Comparison of ENCODE assay signal across 21 cellular contexts in the genomic region with DNA sequence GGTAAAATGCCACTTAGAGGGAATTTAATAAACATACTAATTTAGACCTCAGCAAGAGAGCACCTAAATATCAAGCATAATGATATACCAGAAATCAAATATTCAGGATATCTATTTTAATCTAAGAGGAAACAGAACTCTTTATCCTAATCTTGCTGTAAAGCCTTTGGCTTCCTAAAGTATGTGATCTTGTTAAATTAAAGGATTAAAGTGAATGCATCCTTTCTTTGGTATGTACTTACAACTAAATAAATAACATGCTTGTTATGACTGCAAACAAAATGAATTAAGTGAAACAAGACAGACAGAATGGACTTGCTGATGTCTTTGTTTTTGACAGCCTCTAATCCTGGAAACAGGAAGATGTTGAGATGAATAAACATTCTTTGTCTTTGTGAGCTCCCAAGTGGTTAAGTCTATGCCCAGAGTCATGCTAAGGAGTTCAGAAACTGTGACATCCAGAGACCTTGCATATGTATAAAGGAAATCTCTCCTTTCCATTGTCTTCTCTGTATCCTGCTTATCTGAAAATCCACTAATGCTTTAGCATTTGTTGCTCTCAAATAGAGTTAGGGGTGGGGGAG.
A peak's percentile ranks its signal among the peaks of the same experiment; 100 is the strongest.
DNase-seq lines count a peak whose midpoint lies in the region; FAIRE-seq and TF ChIP-seq lines count a peak whose summit lies in the region.
"Had no signal": no experiment of that assay in that cellular context is flagged by ENCODE, and none has a peak within 500 bp of the region (broad histone marks: within the 10 kb centered on the region; RNA-seq: fewer than 3 reads in every experiment).

No MANE protein-coding gene starts in this region.

- H3K4me1 ChIP-seq in KMS-11 (ENCODE audit: low read depth, poor library complexity, severe bottlenecking) (peaks cover 85% of the 10 kb centered on the region), astrocyte (ENCODE audit: insufficient read depth, low read length) (no peaks in the 10 kb centered on the region), mesenchymal stem cell (ENCODE audit: control insufficient read depth, insufficient read depth, low read depth, low read length) (no peaks in the 10 kb centered on the region), tibial artery (peaks cover 0 to 5% (median 0%) of the 10 kb centered on the region in 4 donors)
- H3K4me1 ChIP-seq: testis had no signal

- H2BK120ac ChIP-seq in mesenchymal stem cell (ENCODE audit: low read depth, low read length), result no peak overlapping the region

- H3K4me3 ChIP-seq in AG10803 (ENCODE audit: low read length), result no peak overlapping the region
- H3K4me3 ChIP-seq in KMS-11 (IDR thresholded peaks at IDR 0.05; ENCODE audit: insufficient read depth, low read depth, low read length), result no peak overlapping the region
- H3K4me3 ChIP-seq in astrocyte (ENCODE audit: insufficient read depth, low read depth, low read length), result no peak overlapping the region
- H3K4me3 ChIP-seq in mesenchymal stem cell (ENCODE audit: insufficient read depth in 1 of 2, low read depth in 1 of 2, low read length in 2 of 2), result no peak overlapping the region
- no peak overlapping the region for H3K4me3 ChIP-seq in tibial artery
- H3K4me3 ChIP-seq: heart left ventricle, skin epidermis, testis had no signal

- H4K8ac ChIP-seq in mesenchymal stem cell (ENCODE audit: low read length), result no peak overlapping the region

- no peaks in the 10 kb centered on the region for H4K20me1 ChIP-seq in KMS-11 (ENCODE audit: insufficient read depth)
- no peaks in the 10 kb centered on the region for H4K20me1 ChIP-seq in astrocyte (ENCODE audit: insufficient read depth, low read length)

- peaks cover 8% of the 10 kb centered on the region; the same call in 1 of the 2 replicates for H3K79me2 ChIP-seq in KMS-11 (ENCODE audit: insufficient read depth, low read depth)
- no peaks in the 10 kb centered on the region for H3K79me2 ChIP-seq in astrocyte (ENCODE audit: insufficient read depth, low read length)

- H3K9ac ChIP-seq in KMS-11 (peak overlapping the region; percentile 14; the same call in 1 of the 2 replicates), astrocyte (ENCODE audit: low read length) (no peak overlapping the region), mesenchymal stem cell (ENCODE audit: low read length) (no peak overlapping the region)

- H3K9me3 Mint-ChIP-seq in astrocyte (ENCODE audit: unreplicated experiment), result no peaks in the 10 kb centered on the region

- no peak overlapping the region for H3K23ac ChIP-seq in mesenchymal stem cell (ENCODE audit: low read length in 2 of 2)

- H3K4me2 ChIP-seq in KMS-11, result peak overlapping the region; percentile 60
- no peak overlapping the region for H3K4me2 ChIP-seq in astrocyte (ENCODE audit: low read length)
- no peak overlapping the region for H3K4me2 ChIP-seq in mesenchymal stem cell (ENCODE audit: low read length, poor library complexity, severe bottlenecking)

- peak; percentile 15 for DNase-seq in AG10803 (ENCODE audit: low read depth)
- no peak for DNase-seq in astrocyte (ENCODE audit: low read depth)
- DNase-seq in mesenchymal stem cell, result peak; percentile 12
- DNase-seq in cerebellar cortex (ENCODE audit: low spot score), result no peak
- no peak for DNase-seq in tibial artery
- DNase-seq in ACHN, result no peak
- DNase-seq in GM19238 (ENCODE audit: insufficient read length, low spot score), result no peak
- DNase-seq: activated CD4-positive, alpha-beta memory T cell treated with anti-CD3 and anti-CD28 coated beads, Interleukin-2, amount 10 ng/mL, durations not matched to agents 7 days and 5 days; activated gamma-delta T cell; CD4-positive, alpha-beta memory T cell; cortex of kidney; heart left ventricle; NCI-H1105 treated with DMSO at 0.1 percent for 48 hours; NCI-H2029 treated with DMSO at 0.1 percent for 48 hours; stimulated activated naive B cell treated with anti-CD40 and anti-IgM and Interleukin-4, amounts not matched to agents 10 μg/mL and 1 μg/mL and 100 μg/mL, for 72 hours; testis had no signal

- peak; percentile 93 for FAIRE-seq in astrocyte (lab: Jason Lieb, UNC)
- FAIRE-seq: bronchial epithelial cell, GM12892 had no signal

- H3K4me3 Mint-ChIP-seq in astrocyte (ENCODE audit: unreplicated experiment), result no peak overlapping the region
- H3K4me3 Mint-ChIP-seq: activated CD4-positive, alpha-beta memory T cell treated with anti-CD3 and anti-CD28 coated beads, Interleukin-2, amount 10 ng/mL, durations not matched to agents 7 days and 5 days; CD4-positive, alpha-beta memory T cell; neural crest cell; stimulated activated naive B cell treated with anti-CD40 and anti-IgM and Interleukin-4, amounts not matched to agents 10 μg/mL and 1 μg/mL and 100 μg/mL, for 72 hours had no signal

- no peak overlapping the region for H3K14ac ChIP-seq in mesenchymal stem cell (ENCODE audit: low read length in 2 of 2)

- H2AK5ac ChIP-seq in mesenchymal stem cell (ENCODE audit: low read length, severe bottlenecking), result no peak overlapping the region

- no peaks in the 10 kb centered on the region for H3K27me3 Mint-ChIP-seq in astrocyte (ENCODE audit: low read depth, unreplicated experiment)
- H3K27me3 Mint-ChIP-seq: activated CD4-positive, alpha-beta memory T cell treated with anti-CD3 and anti-CD28 coated beads, Interleukin-2, amount 10 ng/mL, durations not matched to agents 7 days and 5 days; CD4-positive, alpha-beta memory T cell; stimulated activated naive B cell treated with anti-CD40 and anti-IgM and Interleukin-4, amounts not matched to agents 10 μg/mL and 1 μg/mL and 100 μg/mL, for 72 hours had no signal

- TF ChIP-seq CTCF in AG10803 (conservative IDR thresholded peaks at IDR 0.05; ENCODE audit: low read length) (no peak), KMS-11 (conservative IDR thresholded peaks at IDR 0.05; ENCODE audit: low read depth, low read length) (no peak), astrocyte (IDR thresholded peaks at IDR 0.05; ENCODE audit: insufficient read depth, low read depth, low read length) (no peak), tibial artery (IDR thresholded peaks at IDR 0.05) (no peak)

- H3K79me1 ChIP-seq in mesenchymal stem cell (replicated peaks; ENCODE audit: low read length, poor library complexity, severe bottlenecking), result no peaks in the 10 kb centered on the region

- H3K4me1 Mint-ChIP-seq in astrocyte (ENCODE audit: low read depth, unreplicated experiment), result peaks cover 4% of the 10 kb centered on the region
- H3K4me1 Mint-ChIP-seq: activated CD4-positive, alpha-beta memory T cell treated with anti-CD3 and anti-CD28 coated beads, Interleukin-2, amount 10 ng/mL, durations not matched to agents 7 days and 5 days; CD4-positive, alpha-beta memory T cell had no signal

- H3K27ac Mint-ChIP-seq in astrocyte (ENCODE audit: unreplicated experiment), result no peak overlapping the region
- H3K27ac Mint-ChIP-seq: activated CD4-positive, alpha-beta memory T cell treated with anti-CD3 and anti-CD28 coated beads, Interleukin-2, amount 10 ng/mL, durations not matched to agents 7 days and 5 days; CD4-positive, alpha-beta memory T cell; stimulated activated naive B cell treated with anti-CD40 and anti-IgM and Interleukin-4, amounts not matched to agents 10 μg/mL and 1 μg/mL and 100 μg/mL, for 72 hours had no signal

- intact Hi-C loops in tibial artery (cut with DNase I; ENCODE audit: low total_unique reads), result no loop called here

- H3K27ac ChIP-seq in KMS-11 (peak overlapping the region; percentile 57), astrocyte (ENCODE audit: low read depth, low read length) (no peak overlapping the region), mesenchymal stem cell (ENCODE audit: low read length, poor library complexity, severe bottlenecking) (no peak overlapping the region), tibial artery (no peak overlapping the region)
- H3K27ac ChIP-seq: heart left ventricle, testis had no signal

- H3K36me3 ChIP-seq in KMS-11 (ENCODE audit: insufficient read depth) (no peaks in the 10 kb centered on the region), astrocyte (ENCODE audit: insufficient read depth, low read length) (no peaks in the 10 kb centered on the region), mesenchymal stem cell (ENCODE audit: control insufficient read depth in 1 of 2, insufficient read depth in 2 of 2, low read depth in 1 of 2, low read length in 2 of 2) (no peaks in the 10 kb centered on the region), tibial artery (no peaks in the 10 kb centered on the region)
- H3K36me3 ChIP-seq: heart left ventricle had no signal

- no peak overlapping the region for H2BK12ac ChIP-seq in mesenchymal stem cell (ENCODE audit: low read length in 2 of 2)

- no peak overlapping the region for H2BK5ac ChIP-seq in mesenchymal stem cell (ENCODE audit: low read depth, low read length, poor library complexity, severe bottlenecking)

- no peak overlapping the region for H2AFZ ChIP-seq in KMS-11 (ENCODE audit: low read depth)
- H2AFZ ChIP-seq in astrocyte (ENCODE audit: low read depth, low read length), result no peak overlapping the region
- H2AFZ ChIP-seq in mesenchymal stem cell (ENCODE audit: low read depth, low read length), result no peak overlapping the region

- in situ Hi-C loops in ACHN (cut with HindIII; ENCODE audit: low pct_ligation_motif_present, low pct_unique_long_range_greater_than_20kb, low sequenced_read_pairs), result no loop called here

- H2BK15ac ChIP-seq in mesenchymal stem cell (ENCODE audit: low read depth, poor library complexity, severe bottlenecking), result no peak overlapping the region

- no peaks in the 10 kb centered on the region for H3K36me3 Mint-ChIP-seq in astrocyte (ENCODE audit: low read depth, unreplicated experiment)
- H3K36me3 Mint-ChIP-seq: CD4-positive, alpha-beta memory T cell; stimulated activated naive B cell treated with anti-CD40 and anti-IgM and Interleukin-4, amounts not matched to agents 10 μg/mL and 1 μg/mL and 100 μg/mL, for 72 hours had no signal

- no peak overlapping the region for H4K91ac ChIP-seq in mesenchymal stem cell (ENCODE audit: low read length)

- no peak overlapping the region for H3K4ac ChIP-seq in mesenchymal stem cell (ENCODE audit: low read depth in 1 of 2, low read length in 2 of 2)

- H3K9me3 ChIP-seq in astrocyte (ENCODE audit: insufficient read depth, low read depth, low read length), result no peaks in the 10 kb centered on the region
- no peaks in the 10 kb centered on the region for H3K9me3 ChIP-seq in mesenchymal stem cell (ENCODE audit: control insufficient read depth, low read length)
- H3K9me3 ChIP-seq in tibial artery, result no peaks in the 10 kb centered on the region
- H3K9me3 ChIP-seq: heart left ventricle, testis had no signal

- H3K18ac ChIP-seq in mesenchymal stem cell (ENCODE audit: low read depth in 1 of 2, low read length in 2 of 2), result peak overlapping the region in 1 of 2 experiments; percentile 41

- H3K27me3 ChIP-seq in KMS-11 (ENCODE audit: insufficient read depth, low read depth) (no peaks in the 10 kb centered on the region), astrocyte (ENCODE audit: insufficient read depth, low read length) (no peaks in the 10 kb centered on the region), mesenchymal stem cell (ENCODE audit: control insufficient read depth in 1 of 2, insufficient read depth in 1 of 2, low read length in 2 of 2) (no peaks in the 10 kb centered on the region), tibial artery (no peaks in the 10 kb centered on the region)
- H3K27me3 ChIP-seq: heart left ventricle, testis had no signal

Comparison
In these comparisons a context has a peak if more than half of its experiments do, and no peak if none do; other contexts are left out.
1. DNase-seq: peak in AG10803 (single experiment) and mesenchymal stem cell (single experiment); none in astrocyte (single experiment), cerebellar cortex (single experiment), tibial artery (0 of 2), ACHN (single experiment) and GM19238 (single experiment).